In the genomic region with DNA sequence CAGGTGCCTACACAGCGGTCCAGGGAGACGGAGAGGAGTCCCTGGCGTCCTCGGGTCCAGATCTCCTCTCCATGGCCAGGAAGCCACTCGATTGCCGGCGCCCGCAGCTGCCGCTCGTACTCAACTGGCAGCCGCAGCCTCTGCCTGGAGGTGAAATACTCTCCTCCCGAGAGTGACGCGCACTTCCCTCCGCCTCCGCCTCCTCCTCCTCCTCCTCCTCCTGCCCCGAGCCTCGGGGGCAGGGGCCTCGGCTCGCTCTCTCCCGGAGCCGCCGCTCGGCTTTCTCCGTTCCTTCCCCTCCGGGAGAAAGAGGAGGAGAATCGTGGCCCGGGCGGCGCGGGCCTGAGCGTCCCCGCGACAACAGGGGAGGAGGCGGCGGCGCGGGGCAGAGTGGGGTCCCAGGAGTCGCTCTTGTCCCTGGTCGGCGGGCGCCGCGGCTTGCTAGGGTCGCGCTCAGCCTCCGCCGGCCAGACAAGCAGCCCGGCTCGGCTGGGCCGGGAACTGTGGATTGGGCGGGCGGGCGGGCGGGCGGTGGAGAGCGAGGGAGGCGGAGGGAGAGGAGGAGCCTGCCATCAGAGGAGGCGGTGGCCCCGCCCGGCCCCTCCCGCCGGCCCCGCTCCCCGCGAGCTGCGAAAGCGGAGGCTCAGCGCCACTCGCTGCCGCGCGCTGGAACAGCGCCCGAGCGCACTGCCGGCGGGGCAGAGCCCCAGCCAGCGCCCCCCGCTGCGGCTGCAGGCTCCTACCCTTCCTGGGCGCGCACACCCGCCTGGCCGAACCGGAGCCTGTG, we compare ENCODE assay signal across 1 cellular context.
TF ChIP-seq lines count a peak whose summit lies in the region.

A gene with protein sequence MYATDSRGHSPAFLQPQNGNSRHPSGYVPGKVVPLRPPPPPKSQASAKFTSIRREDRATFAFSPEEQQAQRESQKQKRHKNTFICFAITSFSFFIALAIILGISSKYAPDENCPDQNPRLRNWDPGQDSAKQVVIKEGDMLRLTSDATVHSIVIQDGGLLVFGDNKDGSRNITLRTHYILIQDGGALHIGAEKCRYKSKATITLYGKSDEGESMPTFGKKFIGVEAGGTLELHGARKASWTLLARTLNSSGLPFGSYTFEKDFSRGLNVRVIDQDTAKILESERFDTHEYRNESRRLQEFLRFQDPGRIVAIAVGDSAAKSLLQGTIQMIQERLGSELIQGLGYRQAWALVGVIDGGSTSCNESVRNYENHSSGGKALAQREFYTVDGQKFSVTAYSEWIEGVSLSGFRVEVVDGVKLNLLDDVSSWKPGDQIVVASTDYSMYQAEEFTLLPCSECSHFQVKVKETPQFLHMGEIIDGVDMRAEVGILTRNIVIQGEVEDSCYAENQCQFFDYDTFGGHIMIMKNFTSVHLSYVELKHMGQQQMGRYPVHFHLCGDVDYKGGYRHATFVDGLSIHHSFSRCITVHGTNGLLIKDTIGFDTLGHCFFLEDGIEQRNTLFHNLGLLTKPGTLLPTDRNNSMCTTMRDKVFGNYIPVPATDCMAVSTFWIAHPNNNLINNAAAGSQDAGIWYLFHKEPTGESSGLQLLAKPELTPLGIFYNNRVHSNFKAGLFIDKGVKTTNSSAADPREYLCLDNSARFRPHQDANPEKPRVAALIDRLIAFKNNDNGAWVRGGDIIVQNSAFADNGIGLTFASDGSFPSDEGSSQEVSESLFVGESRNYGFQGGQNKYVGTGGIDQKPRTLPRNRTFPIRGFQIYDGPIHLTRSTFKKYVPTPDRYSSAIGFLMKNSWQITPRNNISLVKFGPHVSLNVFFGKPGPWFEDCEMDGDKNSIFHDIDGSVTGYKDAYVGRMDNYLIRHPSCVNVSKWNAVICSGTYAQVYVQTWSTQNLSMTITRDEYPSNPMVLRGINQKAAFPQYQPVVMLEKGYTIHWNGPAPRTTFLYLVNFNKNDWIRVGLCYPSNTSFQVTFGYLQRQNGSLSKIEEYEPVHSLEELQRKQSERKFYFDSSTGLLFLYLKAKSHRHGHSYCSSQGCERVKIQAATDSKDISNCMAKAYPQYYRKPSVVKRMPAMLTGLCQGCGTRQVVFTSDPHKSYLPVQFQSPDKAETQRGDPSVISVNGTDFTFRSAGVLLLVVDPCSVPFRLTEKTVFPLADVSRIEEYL (N-terminal part only) (minus strand): TSS at position 126 of the 787 bp plus-strand sequence. CDS start 18,140 bp downstream, outside the sequence.

TF ChIP-seq in IMR-90, 13 proteins besides CTCF, POLR2A, EP300 and RAD21:
- no peak for TF ChIP-seq RCOR1 (IDR thresholded peaks at IDR 0.05; ENCODE audit: insufficient replicate concordance, low read length)
- TF ChIP-seq NFE2L2 (IDR thresholded peaks at IDR 0.05; ENCODE audit: low read depth, low read length): no peak
- no peak for TF ChIP-seq BHLHE40 (IDR thresholded peaks at IDR 0.05; ENCODE audit: low read depth, low read length)
- TF ChIP-seq SMC3 (IDR thresholded peaks at IDR 0.05; ENCODE audit: low read depth, low read length): peak; percentile 54
- TF ChIP-seq MAZ (IDR thresholded peaks at IDR 0.05; ENCODE audit: borderline replicate concordance, low read depth, low read length): peak; percentile 82
- TF ChIP-seq, protein P1, sequence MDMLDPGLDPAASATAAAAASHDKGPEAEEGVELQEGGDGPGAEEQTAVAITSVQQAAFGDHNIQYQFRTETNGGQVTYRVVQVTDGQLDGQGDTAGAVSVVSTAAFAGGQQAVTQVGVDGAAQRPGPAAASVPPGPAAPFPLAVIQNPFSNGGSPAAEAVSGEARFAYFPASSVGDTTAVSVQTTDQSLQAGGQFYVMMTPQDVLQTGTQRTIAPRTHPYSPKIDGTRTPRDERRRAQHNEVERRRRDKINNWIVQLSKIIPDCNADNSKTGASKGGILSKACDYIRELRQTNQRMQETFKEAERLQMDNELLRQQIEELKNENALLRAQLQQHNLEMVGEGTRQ (IDR thresholded peaks at IDR 0.05; ENCODE audit: low read depth, low read length): no peak
- no peak for TF ChIP-seq FOS (IDR thresholded peaks at IDR 0.05; ENCODE audit: low read depth, low read length)
- TF ChIP-seq, protein P2, sequence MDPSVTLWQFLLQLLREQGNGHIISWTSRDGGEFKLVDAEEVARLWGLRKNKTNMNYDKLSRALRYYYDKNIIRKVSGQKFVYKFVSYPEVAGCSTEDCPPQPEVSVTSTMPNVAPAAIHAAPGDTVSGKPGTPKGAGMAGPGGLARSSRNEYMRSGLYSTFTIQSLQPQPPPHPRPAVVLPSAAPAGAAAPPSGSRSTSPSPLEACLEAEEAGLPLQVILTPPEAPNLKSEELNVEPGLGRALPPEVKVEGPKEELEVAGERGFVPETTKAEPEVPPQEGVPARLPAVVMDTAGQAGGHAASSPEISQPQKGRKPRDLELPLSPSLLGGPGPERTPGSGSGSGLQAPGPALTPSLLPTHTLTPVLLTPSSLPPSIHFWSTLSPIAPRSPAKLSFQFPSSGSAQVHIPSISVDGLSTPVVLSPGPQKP (IDR thresholded peaks at IDR 0.05; ENCODE audit: borderline replicate concordance, low read depth, low read length): no peak
- 0 out of 2 replicates have a peak, but pooled peaks have one; percentile 10 for TF ChIP-seq MXI1 (IDR thresholded peaks at IDR 0.05; ENCODE audit: borderline replicate concordance, low read depth, low read length)
- no peak for TF ChIP-seq CEBPB (IDR thresholded peaks at IDR 0.05; ENCODE audit: low read depth, low read length)
- TF ChIP-seq MAFK (IDR thresholded peaks at IDR 0.05; ENCODE audit: low read depth, low read length): no peak
